Comparison of ENCODE assay signal across 28 cellular contexts in genomic region chr12:91333966-91334365, GRCh38.
"Had no signal": no experiment of that assay in that cellular context is flagged by ENCODE, and none has a peak within 500 bp of the region (broad histone marks: within the 10 kb centered on the region; RNA-seq: fewer than 3 reads in every experiment).

No MANE protein-coding gene starts in this region.

- ATAC-seq: mucosa of descending colon; naive thymus-derived CD4-positive, alpha-beta T cell; natural killer cell treated with Interleukin-12 subunit alpha and Interleukin-12 subunit beta and Interleukin-15 and Interleukin-18, amount 100 ng/mL, for 72 hours; pancreas; right cardiac atrium; sciatic nerve; stimulated activated naive B cell treated with anti-CD40 and anti-IgM and Interleukin-4, amounts not matched to agents 10 μg/mL and 1 μg/mL and 100 μg/mL, for 72 hours; stimulated activated naive CD8-positive, alpha-beta T cell treated with anti-CD3 and anti-CD28 coated beads, Interleukin-15, Interleukin-2, amounts not matched to agents 100 U/mL and 50 U/mL, for 24 hours had no signal

- DNase-seq: islet precursor cell; left ventricle myocardium inferior; mesendoderm; midbrain; mucosa of descending colon; naive thymus-derived CD4-positive, alpha-beta T cell; nucleus accumbens; pancreas; posterior cingulate gyrus; retina; right cardiac atrium; stimulated activated CD4-positive, alpha-beta T cell treated with anti-CD3 and anti-CD28 coated beads, Interleukin-12 subunit alpha, Interleukin-12 subunit beta, amount 100 ng/mL, for 4 hours; stimulated activated CD4-positive, alpha-beta T cell treated with anti-CD3 and anti-CD28 coated beads, Interleukin-15, amount 100 ng/mL, for 24 hours; stimulated activated CD4-positive, alpha-beta T cell treated with anti-CD3 and anti-CD28 coated beads, Interleukin-2, amount 100 ng/mL, for 24 hours; stimulated activated CD4-positive, alpha-beta T cell treated with anti-CD3 and anti-CD28 coated beads, Interleukin-4, amount 100 ng/mL, for 1 hour; stimulated activated naive B cell treated with anti-CD40 and anti-IgM and Interleukin-4, amounts not matched to agents 10 μg/mL and 1 μg/mL and 100 μg/mL, for 72 hours; stimulated activated naive CD8-positive, alpha-beta T cell treated with anti-CD3 and anti-CD28 coated beads, Interleukin-15, Interleukin-2, amounts not matched to agents 100 U/mL and 50 U/mL, for 24 hours; stomach; testis; thyroid gland; transverse colon; upper lobe of left lung had no signal

- H3K9me3 ChIP-seq: left ventricle myocardium inferior, mucosa of descending colon, pancreas, prostate gland, stomach, testis, thyroid gland, transverse colon, upper lobe of left lung, vagina had no signal

- H3K27ac ChIP-seq: left ventricle myocardium inferior, pancreas, prostate gland, stomach, testis, thyroid gland, transverse colon, upper lobe of left lung, vagina had no signal

- H3K36me3 ChIP-seq: left ventricle myocardium inferior, pancreas, prostate gland, stomach, thyroid gland, transverse colon, upper lobe of left lung, vagina had no signal

- H3K4me3 ChIP-seq: left ventricle myocardium inferior, lung, mucosa of descending colon, pancreas, prostate gland, skin epidermis, stomach, testis, thyroid gland, transverse colon, upper lobe of left lung, vagina had no signal

- H3K27me3 ChIP-seq: pancreas, stomach, testis, thyroid gland, transverse colon, upper lobe of left lung, vagina had no signal

- H3K4me1 ChIP-seq: left ventricle myocardium inferior, pancreas, prostate gland, stomach, testis, thyroid gland, transverse colon, upper lobe of left lung had no signal
